Comparison of ENCODE assay signal across 10 cellular contexts in the genomic region with DNA sequence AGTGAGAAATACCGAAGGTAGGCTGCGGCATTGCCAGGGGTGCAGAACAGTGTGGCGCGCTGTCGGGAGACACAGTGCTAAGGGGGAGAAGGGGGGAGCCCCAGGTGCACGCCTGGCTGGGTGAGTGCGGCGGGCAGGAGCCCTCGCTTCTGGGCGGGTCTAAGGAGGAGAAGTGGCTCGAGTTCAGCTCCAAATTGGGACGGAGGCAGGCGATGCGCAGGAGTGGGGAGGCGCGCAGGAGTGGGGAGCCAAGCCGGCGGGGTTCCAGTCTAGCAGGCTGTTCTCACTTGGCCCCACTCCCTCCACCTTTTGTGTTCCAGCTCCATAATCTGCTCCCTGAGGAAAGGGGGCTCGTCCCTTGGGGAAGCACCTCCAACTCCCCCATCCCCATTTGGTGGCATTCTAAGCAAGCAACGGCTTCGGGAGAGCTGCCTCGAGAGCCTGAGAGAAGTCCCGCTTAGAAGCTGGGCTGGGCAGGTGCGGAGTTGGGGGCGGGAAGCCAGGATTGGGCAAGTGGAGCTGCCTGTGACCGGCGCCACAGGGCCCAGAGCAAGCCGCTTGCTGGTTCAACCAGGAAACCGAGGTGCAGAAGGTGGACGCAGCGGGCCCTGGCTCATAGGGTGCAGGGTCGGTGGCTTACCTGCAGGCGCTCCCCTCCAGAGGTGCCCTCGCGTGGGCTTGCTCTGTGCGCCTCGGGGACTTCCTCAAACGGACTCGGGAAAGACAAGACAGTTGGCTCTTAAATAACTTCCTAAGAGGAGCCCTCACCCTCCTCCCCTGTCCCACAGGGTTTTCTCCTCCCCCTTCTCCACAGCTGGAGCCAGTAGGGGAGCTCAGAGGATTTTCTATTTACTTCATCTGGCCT. TPM values are rescaled to one million over a fixed set of nuclear protein-coding genes. Genes with fewer than 3 reads are reported as not detected.
DNase-seq lines count a peak whose midpoint lies in the region; ATAC-seq and TF ChIP-seq lines count a peak whose summit lies in the region.
"Had no signal": no experiment of that assay in that cellular context is flagged by ENCODE, and none has a peak within 500 bp of the region (broad histone marks: within the 10 kb centered on the region; RNA-seq: fewer than 3 reads in every experiment).

F13A1 (minus strand) TSS at position 716 of the 865 bp plus-strand sequence. CDS start 1,998 bp downstream, outside the sequence.

- peaks cover 58% of the 10 kb centered on the region for H3K27me3 Mint-ChIP-seq in activated CD4-positive, alpha-beta T cell treated with anti-CD3 and anti-CD28 coated beads, Interleukin-2, amount 10 ng/mL, durations not matched to agents 7 days and 5 days

- no peaks in the 10 kb centered on the region for H3K36me3 ChIP-seq in sigmoid colon

- H3K36me3 Mint-ChIP-seq in activated CD4-positive, alpha-beta T cell treated with anti-CD3 and anti-CD28 coated beads, Interleukin-2, amount 10 ng/mL, durations not matched to agents 7 days and 5 days (ENCODE audit: low read depth), result no peaks in the 10 kb centered on the region

- TF ChIP-seq EP300 in sigmoid colon (IDR thresholded peaks at IDR 0.05), result no peak

- POLR2A ChIA-PET in activated CD4-positive, alpha-beta T cell treated with anti-CD3 and anti-CD28 coated beads, Interleukin-2, amount 10 ng/mL, durations not matched to agents 7 days and 5 days (lab: Charles Lee), result no interaction called here

- no peak within 1 kb of the TSS for H3K27ac Mint-ChIP-seq in activated CD4-positive, alpha-beta T cell treated with anti-CD3 and anti-CD28 coated beads, Interleukin-2, amount 10 ng/mL, durations not matched to agents 7 days and 5 days

- H3K4me3 ChIP-seq in sigmoid colon, result peak within 1 kb of the TSS in 3 of 4 donors; percentile 14 to 44 (median 29)
- H3K4me3 ChIP-seq: K562 had no signal

- H3K9me3 Mint-ChIP-seq in activated CD4-positive, alpha-beta T cell treated with anti-CD3 and anti-CD28 coated beads, Interleukin-2, amount 10 ng/mL, durations not matched to agents 7 days and 5 days, result no peaks in the 10 kb centered on the region

- DNase-seq in NCI-H774 (lab: John Stamatoyannopoulos, UW) (peak; percentile 24), left ventricle myocardium superior (peak; percentile 49), sigmoid colon (no peak), globus pallidus (ENCODE audit: low spot score) (no peak), NCI-H82 treated with DMSO at 0.1 percent for 48 hours (lab: John Stamatoyannopoulos, UW; ENCODE audit: unreplicated experiment) (no peak)
- no peak for DNase-seq in activated CD4-positive, alpha-beta T cell treated with anti-CD3 and anti-CD28 coated beads, Interleukin-2, amount 10 ng/mL, durations not matched to agents 7 days and 5 days
- DNase-seq: activated CD4-positive, CD25-positive, alpha-beta regulatory T cell had no signal

- no peak for TF ChIP-seq POLR2A in sigmoid colon (IDR thresholded peaks at IDR 0.05)

- CTCF ChIA-PET in activated CD4-positive, alpha-beta T cell treated with anti-CD3 and anti-CD28 coated beads, Interleukin-2, amount 10 ng/mL, durations not matched to agents 7 days and 5 days (lab: Charles Lee), result no interaction called here

- H3K27me3 ChIP-seq in sigmoid colon, result peaks cover 7 to 34% (median 15%) of the 10 kb centered on the region in 3 donors

- TF ChIP-seq CTCF in sigmoid colon (IDR thresholded peaks at IDR 0.05), result no peak

- H3K27ac ChIP-seq in sigmoid colon, result peak within 1 kb of the TSS in 2 of 4 donors; percentile 8 to 34

- no peaks in the 10 kb centered on the region for H3K9me3 ChIP-seq in sigmoid colon

- ATAC-seq in GM18868 (IDR thresholded peaks at IDR 0.05; ENCODE audit: unreplicated experiment), result peak; percentile 67
- peak; percentile 46 for ATAC-seq in left ventricle myocardium superior
- ATAC-seq in GM21526 (IDR thresholded peaks at IDR 0.05; ENCODE audit: low FRiP score, unreplicated experiment), result no peak
- ATAC-seq: K562 had no signal

- no peaks in the 10 kb centered on the region for H3K4me1 ChIP-seq in sigmoid colon

- H3K4me3 Mint-ChIP-seq in activated CD4-positive, alpha-beta T cell treated with anti-CD3 and anti-CD28 coated beads, Interleukin-2, amount 10 ng/mL, durations not matched to agents 7 days and 5 days, result no peak within 1 kb of the TSS

- intact Hi-C loops in left ventricle myocardium superior (cut with micrococcal nuclease), result loop anchor here (10.0 kb wide), 1 partner anchor 265 kb away; no protein-coding TSS in a partner anchor
- intact Hi-C loops in sigmoid colon (cut with DNase I), result no loop called here

- H3K4me1 Mint-ChIP-seq in activated CD4-positive, alpha-beta T cell treated with anti-CD3 and anti-CD28 coated beads, Interleukin-2, amount 10 ng/mL, durations not matched to agents 7 days and 5 days, result no peaks in the 10 kb centered on the region

- 6 to 10% methylated on average over 39 of the region's 39 CpGs for WGBS in sigmoid colon, 2 donors

RNA-seq across cellular contexts. Expression of gene F13A1, which starts in this region (rescaled TPM):
- total RNA-seq in left ventricle myocardium superior (100 TPM), sigmoid colon (100 to 1,000 TPM in 3 of 4 donors, 10 to 100 TPM in 1; 47.9 to 196 (median 154) TPM)
- 10 to 100 TPM; 14.1 to 45.6 (median 37.0) TPM for polyA plus RNA-seq in sigmoid colon
- total RNA-seq in activated CD4-positive, alpha-beta T cell treated with anti-CD3 and anti-CD28 coated beads, Interleukin-2, amount 10 ng/mL, durations not matched to agents 7 days and 5 days, result not detected
- polyA plus RNA-seq: K562 had no signal

Comparison
In these comparisons a context has a peak if more than half of its experiments do, and no peak if none do; other contexts are left out.
1. RNA of gene F13A1 (total RNA-seq): 47.9 to 196 TPM in sigmoid colon and 100 TPM in left ventricle myocardium superior (single experiment); not detected in activated CD4-positive, alpha-beta T cell treated with anti-CD3 and anti-CD28 coated beads, Interleukin-2, amount 10 ng/mL, durations not matched to agents 7 days and 5 days; every median in the first group is over 10 times any median in the second.
2. DNase-seq: peak in NCI-H774 (single experiment) and left ventricle myocardium superior (single experiment); none in sigmoid colon (single experiment), globus pallidus (single experiment), activated CD4-positive, alpha-beta T cell treated with anti-CD3 and anti-CD28 coated beads, Interleukin-2, amount 10 ng/mL, durations not matched to agents 7 days and 5 days (single experiment) and NCI-H82 treated with DMSO at 0.1 percent for 48 hours (single experiment).